ENCODE assay signal across 8 cellular contexts in the genomic region with DNA sequence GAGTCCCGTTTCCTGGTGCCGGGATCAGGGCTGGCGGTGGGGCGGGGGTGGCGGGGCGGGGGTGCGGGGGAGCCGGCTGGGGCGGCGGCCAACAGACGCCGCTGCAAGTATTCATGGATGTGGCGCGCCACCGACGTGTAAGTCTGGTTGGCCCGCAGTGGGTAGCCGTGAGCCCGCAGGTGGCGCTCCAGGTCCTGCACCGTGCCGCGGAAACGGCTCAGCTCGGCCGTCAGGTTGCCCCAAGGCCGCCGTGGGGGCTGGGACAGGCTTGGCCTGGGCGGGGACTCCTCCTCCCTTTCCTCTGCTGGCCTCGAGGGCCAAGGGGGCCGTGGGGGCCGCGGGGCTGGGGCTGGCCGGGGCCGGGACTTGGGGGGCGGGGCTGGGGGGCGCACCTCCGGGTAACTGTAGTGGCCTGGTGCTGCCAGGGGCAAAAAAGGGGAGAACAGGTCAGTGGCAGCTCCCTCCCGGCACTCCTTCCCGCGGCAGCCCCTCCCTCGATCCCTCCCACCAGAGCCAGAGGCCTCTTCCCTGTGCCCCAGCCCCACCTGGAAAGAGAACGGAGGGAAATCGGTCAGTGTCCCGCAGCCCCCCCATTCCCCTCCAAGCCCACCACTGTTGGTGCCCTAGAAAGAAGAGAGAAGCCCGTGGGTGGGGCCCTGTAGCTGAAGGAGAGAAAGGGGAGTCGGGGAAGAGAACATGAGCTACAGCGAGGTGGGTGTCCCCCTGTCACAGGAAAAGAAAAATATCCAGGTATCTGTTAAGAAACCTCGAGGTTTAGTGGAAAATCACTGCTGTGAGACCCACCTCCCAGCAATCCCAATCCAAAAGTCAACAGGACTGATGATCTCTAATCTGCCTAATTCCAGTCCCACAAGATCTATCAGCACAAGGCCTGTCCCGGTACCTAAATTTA. TPM values are rescaled to one million over a fixed set of nuclear protein-coding genes. Genes with fewer than 3 reads are reported as not detected.
A peak's percentile ranks its signal among the peaks of the same experiment; 100 is the strongest.
DNase-seq lines count a peak whose midpoint lies in the region; ATAC-seq and TF ChIP-seq lines count a peak whose summit lies in the region.

No MANE protein-coding gene starts in this region.

- no peak overlapping the region for H3K4me3 ChIP-seq in CD4-positive, alpha-beta memory T cell (ENCODE audit: low read length in 2 of 2)
- no peak overlapping the region for H3K4me3 ChIP-seq in Loucy (ENCODE audit: low read length, poor library complexity, severe bottlenecking)
- no peak overlapping the region for H3K4me3 ChIP-seq in cardiac fibroblast (replicated peaks in 1 of 2; ENCODE audit: low read depth in 2 of 2, low read length in 2 of 2)

- H3K9me2 ChIP-seq in Loucy (replicated peaks; ENCODE audit: low read depth, low read length), result no peaks in the 10 kb centered on the region

- peak overlapping the region in 1 of 7 donors; percentile 35 for H3K27ac Mint-ChIP-seq in CD4-positive, alpha-beta memory T cell

- POLR2A ChIA-PET in CD4-positive, alpha-beta memory T cell (lab: Charles Lee; ENCODE audit: partially characterized antibody), result no interaction called here

- no peak overlapping the region for H3K27ac ChIP-seq in CD4-positive, alpha-beta memory T cell (ENCODE audit: low read depth, low read length)

- H3K36me3 Mint-ChIP-seq in CD4-positive, alpha-beta memory T cell, result no peaks in the 10 kb centered on the region

- no peaks in the 10 kb centered on the region for H3F3A ChIP-seq in Loucy (ENCODE audit: low read depth)

- H3K27me3 ChIP-seq in CD4-positive, alpha-beta memory T cell (ENCODE audit: insufficient read depth, low read length), result peaks cover 16% of the 10 kb centered on the region
- H3K27me3 ChIP-seq in Loucy (ENCODE audit: insufficient read depth, low read length, poor library complexity, severe bottlenecking), result no peaks in the 10 kb centered on the region

- H3K9me3 ChIP-seq in CD4-positive, alpha-beta memory T cell (ENCODE audit: control insufficient read depth in 1 of 2, low read length in 2 of 2), result no peaks in the 10 kb centered on the region
- H3K9me3 ChIP-seq in Loucy (ENCODE audit: insufficient read depth, low read depth, low read length), result no peaks in the 10 kb centered on the region

- H2AFZ ChIP-seq in Loucy (ENCODE audit: low read length), result no peak overlapping the region

- no peak for ATAC-seq in HG02938 (IDR thresholded peaks at IDR 0.05; ENCODE audit: unreplicated experiment)

- no peaks in the 10 kb centered on the region for H3K36me3 ChIP-seq in CD4-positive, alpha-beta memory T cell (ENCODE audit: insufficient read depth, low read length)
- H3K36me3 ChIP-seq in Loucy (ENCODE audit: insufficient read depth, low read length), result no peaks in the 10 kb centered on the region

- no peaks in the 10 kb centered on the region for H4K20me1 ChIP-seq in Loucy (ENCODE audit: insufficient read depth, low read length, poor library complexity, severe bottlenecking)

- H3K4me3 Mint-ChIP-seq in CD4-positive, alpha-beta memory T cell, result peak overlapping the region in 1 of 8 donors; percentile 52

- peak; percentile 35 for TF ChIP-seq CTCF in Loucy (conservative IDR thresholded peaks at IDR 0.05; ENCODE audit: low read length)
- TF ChIP-seq CTCF in cardiac fibroblast (IDR thresholded peaks at IDR 0.05; ENCODE audit: low read depth, low read length), result peak; percentile 54

- H3K9me3 Mint-ChIP-seq in CD4-positive, alpha-beta memory T cell, result peaks cover 0 to 2% (median 0%) of the 10 kb centered on the region in 8 donors

- DNase-seq in CD4-positive, alpha-beta memory T cell, result peak; percentile 51 to 64 (median 60)
- peak; percentile 40 for DNase-seq in activated CD4-positive, CD25-positive, alpha-beta regulatory T cell treated with anti-CD3 and anti-CD28 coated beads, Interleukin-2, amount 50 U/mL, for 16 hours (ENCODE audit: low read depth, low spot score)
- DNase-seq in cardiac fibroblast (ENCODE audit: low read depth in 2 of 2) (peak; percentile 83 to 94), kidney tubule cell (ENCODE audit: low spot score) (peak; percentile 70), foreskin melanocyte (no peak)
- DNase-seq in stimulated activated CD8-positive, alpha-beta memory T cell treated with anti-CD3 and anti-CD28 coated beads, Interleukin-12 subunit alpha, Interleukin-12 subunit beta, amount 100 ng/mL, for 24 hours (ENCODE audit: extremely low read depth), result peak; percentile 43

- peaks cover 1 to 21% (median 3%) of the 10 kb centered on the region in 4 donors for H3K4me1 Mint-ChIP-seq in CD4-positive, alpha-beta memory T cell

- H3K4me2 ChIP-seq in Loucy (ENCODE audit: low read depth, low read length, poor library complexity, severe bottlenecking), result no peak overlapping the region

- no peaks in the 10 kb centered on the region for H3K4me1 ChIP-seq in CD4-positive, alpha-beta memory T cell (ENCODE audit: insufficient read depth, low read length)
- H3K4me1 ChIP-seq in Loucy (ENCODE audit: insufficient read depth, low read length, poor library complexity, severe bottlenecking), result no peaks in the 10 kb centered on the region

- CTCF ChIA-PET in CD4-positive, alpha-beta memory T cell (lab: Charles Lee; ENCODE audit: partially characterized antibody), result interaction anchor here (0.6 to 3.4 kb wide), 2 partner anchors 67 to 325 kb away, joined by 3 to 9 read pairs; no protein-coding TSS in a partner anchor

- intact Hi-C loops in CD4-positive, alpha-beta memory T cell (cut with micrococcal nuclease), result loop anchor here (1.0 kb wide), 1 partner anchor 66 kb away; a partner anchor contains a TSS

- no peaks in the 10 kb centered on the region for H3K79me2 ChIP-seq in Loucy (ENCODE audit: insufficient read depth, low read length)

- no peak overlapping the region for H3K9ac ChIP-seq in Loucy (ENCODE audit: low read depth, low read length, poor library complexity, severe bottlenecking)

- H3K27me3 Mint-ChIP-seq in CD4-positive, alpha-beta memory T cell, result peaks cover 14 to 19% of the 10 kb centered on the region in 2 donors

RNA-seq across cellular contexts. Expression of a gene that starts 21.3 kb away (rescaled TPM):
- total RNA-seq in CD4-positive, alpha-beta memory T cell, result 10 to 100 TPM; 16.5 to 22.4 TPM
- under 1 TPM in 1 of 2 donors, not detected in 1; 0.31 TPM for polyA plus RNA-seq in CD4-positive, alpha-beta memory T cell

RNA-seq across cellular contexts. Expression of a gene that starts 40.2 kb away (rescaled TPM):
- total RNA-seq in CD4-positive, alpha-beta memory T cell, result 100 to 1,000 TPM; 151 to 154 TPM
- 10 to 100 TPM; 11.4 to 27.7 TPM for polyA plus RNA-seq in CD4-positive, alpha-beta memory T cell

RNA-seq across cellular contexts. Expression of a gene that starts 42.3 kb away (rescaled TPM):
- total RNA-seq in CD4-positive, alpha-beta memory T cell, result 1 to 10 TPM; 2.2 to 2.8 TPM
- polyA plus RNA-seq in CD4-positive, alpha-beta memory T cell, result 1 to 10 TPM; 2.0 to 3.0 TPM

RNA-seq across cellular contexts. Expression of a gene that starts 49.6 kb away (rescaled TPM):
- under 1 TPM; 0.39 to 0.61 TPM for total RNA-seq in CD4-positive, alpha-beta memory T cell
- not detected for polyA plus RNA-seq in CD4-positive, alpha-beta memory T cell
